Comparison of ENCODE assay signal across 2 cellular contexts in the genomic region with DNA sequence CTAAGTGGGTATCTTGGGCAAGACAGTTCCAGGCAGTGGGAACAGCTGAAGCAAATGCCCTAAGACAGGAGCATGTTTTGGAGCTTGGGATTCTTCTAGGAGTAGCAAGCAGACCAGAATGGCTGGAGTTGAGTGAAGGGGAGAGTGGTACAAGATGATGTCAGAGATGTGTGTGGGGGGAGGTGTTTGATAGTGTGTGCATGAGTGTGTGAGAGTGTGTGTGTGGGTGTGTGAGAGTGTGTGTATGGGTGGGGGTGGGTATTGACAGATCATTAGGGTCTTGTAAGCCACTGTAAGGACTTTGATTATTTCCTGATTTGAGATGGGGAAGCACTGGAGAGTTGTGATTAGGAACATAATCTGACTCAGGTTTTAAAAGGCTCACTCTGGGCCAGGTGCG.
TF ChIP-seq lines count a peak whose summit lies in the region.

No MANE protein-coding gene starts in this region.

TF ChIP-seq in HEK293, 187 proteins besides CTCF, POLR2A, EP300 and RAD21 (continued from another document):
- TF ChIP-seq, protein P1, sequence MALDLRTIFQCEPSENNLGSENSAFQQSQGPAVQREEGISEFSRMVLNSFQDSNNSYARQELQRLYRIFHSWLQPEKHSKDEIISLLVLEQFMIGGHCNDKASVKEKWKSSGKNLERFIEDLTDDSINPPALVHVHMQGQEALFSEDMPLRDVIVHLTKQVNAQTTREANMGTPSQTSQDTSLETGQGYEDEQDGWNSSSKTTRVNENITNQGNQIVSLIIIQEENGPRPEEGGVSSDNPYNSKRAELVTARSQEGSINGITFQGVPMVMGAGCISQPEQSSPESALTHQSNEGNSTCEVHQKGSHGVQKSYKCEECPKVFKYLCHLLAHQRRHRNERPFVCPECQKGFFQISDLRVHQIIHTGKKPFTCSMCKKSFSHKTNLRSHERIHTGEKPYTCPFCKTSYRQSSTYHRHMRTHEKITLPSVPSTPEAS (tag by site-specific recombination; IDR thresholded peaks at IDR 0.05) = peak; percentile 79
- peak; percentile 96 for TF ChIP-seq EGR2 (tag by site-specific recombination; IDR thresholded peaks at IDR 0.05; ENCODE audit: low read depth)

TF ChIP-seq in IMR-90, 13 proteins besides CTCF, POLR2A, EP300 and RAD21 (continued from another document):
- TF ChIP-seq, protein P2, sequence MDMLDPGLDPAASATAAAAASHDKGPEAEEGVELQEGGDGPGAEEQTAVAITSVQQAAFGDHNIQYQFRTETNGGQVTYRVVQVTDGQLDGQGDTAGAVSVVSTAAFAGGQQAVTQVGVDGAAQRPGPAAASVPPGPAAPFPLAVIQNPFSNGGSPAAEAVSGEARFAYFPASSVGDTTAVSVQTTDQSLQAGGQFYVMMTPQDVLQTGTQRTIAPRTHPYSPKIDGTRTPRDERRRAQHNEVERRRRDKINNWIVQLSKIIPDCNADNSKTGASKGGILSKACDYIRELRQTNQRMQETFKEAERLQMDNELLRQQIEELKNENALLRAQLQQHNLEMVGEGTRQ (IDR thresholded peaks at IDR 0.05; ENCODE audit: low read depth, low read length) = no peak
- no peak for TF ChIP-seq SMC3 (IDR thresholded peaks at IDR 0.05; ENCODE audit: low read depth, low read length)
- no peak for TF ChIP-seq BHLHE40 (IDR thresholded peaks at IDR 0.05; ENCODE audit: low read depth, low read length)
- TF ChIP-seq MAZ (IDR thresholded peaks at IDR 0.05; ENCODE audit: borderline replicate concordance, low read depth, low read length) = no peak
- TF ChIP-seq MXI1 (IDR thresholded peaks at IDR 0.05; ENCODE audit: borderline replicate concordance, low read depth, low read length) = no peak
- no peak for TF ChIP-seq MAFK (IDR thresholded peaks at IDR 0.05; ENCODE audit: low read depth, low read length)
- TF ChIP-seq CEBPB (IDR thresholded peaks at IDR 0.05; ENCODE audit: low read depth, low read length) = no peak
- no peak for TF ChIP-seq CHD1 (IDR thresholded peaks at IDR 0.05; ENCODE audit: low read depth, low read length)
- TF ChIP-seq RFX5 (IDR thresholded peaks at IDR 0.05; ENCODE audit: low read depth, low read length) = no peak
- no peak for TF ChIP-seq FOS (IDR thresholded peaks at IDR 0.05; ENCODE audit: low read depth, low read length)
- no peak for TF ChIP-seq NFE2L2 (IDR thresholded peaks at IDR 0.05; ENCODE audit: low read depth, low read length)
